ENCODE assay signal across 13 cellular contexts in genomic region chr13:53201454-53202225, GRCh38.
A peak's percentile ranks its signal among the peaks of the same experiment; 100 is the strongest.
DNase-seq lines count a peak whose midpoint lies in the region; FAIRE-seq and TF ChIP-seq lines count a peak whose summit lies in the region.
"Had no signal": no experiment of that assay in that cellular context is flagged by ENCODE, and none has a peak within 500 bp of the region (broad histone marks: within the 10 kb centered on the region; RNA-seq: fewer than 3 reads in every experiment).

No MANE protein-coding gene starts in this region.

- H2BK15ac ChIP-seq in mesendoderm (replicated peaks; ENCODE audit: low read depth): no peak overlapping the region

- H3K79me1 ChIP-seq in mesendoderm (ENCODE audit: low read length): no peaks in the 10 kb centered on the region

- H2AK5ac ChIP-seq in mesendoderm (ENCODE audit: low read length): no peak overlapping the region

- H3K9me3 Mint-ChIP-seq in HFFc6: peaks cover 38% of the 10 kb centered on the region
- H3K9me3 Mint-ChIP-seq: activated naive CD4-positive, alpha-beta T cell treated with anti-CD3 and anti-CD28 coated beads, Interleukin-2, amount 10 ng/mL, durations not matched to agents 7 days and 5 days had no signal

- no peak overlapping the region for H4K5ac ChIP-seq in mesendoderm (ENCODE audit: low read length)

- H3K18ac ChIP-seq in mesendoderm (ENCODE audit: low read length): no peak overlapping the region

- H3K27me3 Mint-ChIP-seq in HFFc6 (ENCODE audit: insufficient read depth): no peaks in the 10 kb centered on the region; the same call in none of the 2 replicates

- peak; percentile 2; the same call in 1 of the 2 replicates for TF ChIP-seq CTCF in HFFc6 (IDR thresholded peaks at IDR 0.05)

- H3K36me3 Mint-ChIP-seq in HFFc6 (ENCODE audit: low read depth): peaks cover 4% of the 10 kb centered on the region; the same call in 1 of the 2 replicates
- H3K36me3 Mint-ChIP-seq: activated naive CD4-positive, alpha-beta T cell treated with anti-CD3 and anti-CD28 coated beads, Interleukin-2, amount 10 ng/mL, durations not matched to agents 7 days and 5 days had no signal

- H3K27ac ChIP-seq in mesendoderm (ENCODE audit: low read depth, low read length): no peak overlapping the region

- DNase-seq in Ammon's horn (ENCODE audit: low spot score) (peak; percentile 32), HFFc6 (no peak), ecto neural progenitor cell (ENCODE audit: low spot score) (peak; percentile 80), mesendoderm (peak; percentile 53), NCI-H128 (lab: John Stamatoyannopoulos, UW; ENCODE audit: unreplicated experiment) (no peak), NCI-H2171 (lab: John Stamatoyannopoulos, UW) (no peak), urothelium cell line (ENCODE audit: low spot score) (no peak), superior temporal gyrus (ENCODE audit: extremely low spot score) (no peak)
- DNase-seq: DMS 273 treated with DMSO at 0.1 percent for 48 hours; NK-92 treated with Interleukin-12 subunit alpha and Interleukin-12 subunit beta, amount 100 ng/mL, for 24 hours had no signal

- H3K4me2 ChIP-seq in mesendoderm (ENCODE audit: low read length): peak overlapping the region; percentile 36

- no peak overlapping the region for H3K4me3 ChIP-seq in mesendoderm (ENCODE audit: low read length)

- WGBS in mesendoderm (ENCODE audit: extremely low coverage, insufficient coverage, low lambda C conversion rate): no CpG with 5 or more reads among the region's 74 CpGs

- H3K4ac ChIP-seq in mesendoderm (ENCODE audit: low read depth, low read length): no peak overlapping the region

- no peak for FAIRE-seq in urothelium cell line (lab: Jason Lieb, UNC)
- FAIRE-seq: HTR-8/SVneo, TTC549 had no signal

- no peaks in the 10 kb centered on the region for H3K79me2 ChIP-seq in mesendoderm (ENCODE audit: control insufficient read depth, insufficient read depth, low read length)

- no peaks in the 10 kb centered on the region for H3K27me3 ChIP-seq in mesendoderm (ENCODE audit: insufficient read depth, low read length, poor library complexity)

- no peak overlapping the region for H3K4me3 Mint-ChIP-seq in HFFc6
- H3K4me3 Mint-ChIP-seq: activated naive CD4-positive, alpha-beta T cell treated with anti-CD3 and anti-CD28 coated beads, Interleukin-2, amount 10 ng/mL, durations not matched to agents 7 days and 5 days had no signal

- no peaks in the 10 kb centered on the region for H3K4me1 ChIP-seq in mesendoderm (ENCODE audit: control insufficient read depth, low read depth, low read length)

- H3K56ac ChIP-seq in mesendoderm (ENCODE audit: low read length): no peak overlapping the region

- H3K23ac ChIP-seq in mesendoderm (ENCODE audit: low read length): no peak overlapping the region

- no peaks in the 10 kb centered on the region for H3K36me3 ChIP-seq in mesendoderm (ENCODE audit: control insufficient read depth, insufficient read depth, low read length)

- H3K27ac Mint-ChIP-seq in HFFc6: no peak overlapping the region
- H3K27ac Mint-ChIP-seq: activated naive CD4-positive, alpha-beta T cell treated with anti-CD3 and anti-CD28 coated beads, Interleukin-2, amount 10 ng/mL, durations not matched to agents 7 days and 5 days had no signal

- H2BK5ac ChIP-seq in mesendoderm (ENCODE audit: low read length): no peak overlapping the region

- H4K8ac ChIP-seq in mesendoderm (ENCODE audit: low read depth, low read length): no peak overlapping the region

- no peak overlapping the region for H3K9ac ChIP-seq in mesendoderm (ENCODE audit: low read length)

- no peak overlapping the region for H2BK120ac ChIP-seq in mesendoderm (ENCODE audit: low read depth, low read length)

- no peaks in the 10 kb centered on the region for H3K4me1 Mint-ChIP-seq in HFFc6 (ENCODE audit: low read depth)
- H3K4me1 Mint-ChIP-seq: activated naive CD4-positive, alpha-beta T cell treated with anti-CD3 and anti-CD28 coated beads, Interleukin-2, amount 10 ng/mL, durations not matched to agents 7 days and 5 days had no signal

Comparison
In these comparisons a context has a peak if more than half of its experiments do, and no peak if none do; other contexts are left out.
1. DNase-seq: peak in Ammon's horn (single experiment), ecto neural progenitor cell (single experiment) and mesendoderm (single experiment); none in HFFc6 (single experiment), NCI-H128 (single experiment), NCI-H2171 (single experiment), urothelium cell line (single experiment) and superior temporal gyrus (single experiment).